10 cellular contexts compared by ENCODE assay signal in genomic region chr15:31473384-31474058, GRCh38.
A peak's percentile ranks its signal among the peaks of the same experiment; 100 is the strongest.
DNase-seq lines count a peak whose midpoint lies in the region; ATAC-seq and TF ChIP-seq lines count a peak whose summit lies in the region.
"Had no signal": no experiment of that assay in that cellular context is flagged by ENCODE, and none has a peak within 500 bp of the region (broad histone marks: within the 10 kb centered on the region; RNA-seq: fewer than 3 reads in every experiment).

No MANE protein-coding gene starts in this region.

- H3K27me3 ChIP-seq in thoracic aorta (replicated peaks; ENCODE audit: insufficient read depth) = no peaks in the 10 kb centered on the region

- no peaks in the 10 kb centered on the region for H3K27me3 Mint-ChIP-seq in activated T-cell treated with anti-CD3 and anti-CD28 coated beads, Interleukin-2, amount 50 U/mL, for 24 hours
- peaks cover 2% of the 10 kb centered on the region for H3K27me3 Mint-ChIP-seq in endothelial cell (ENCODE audit: unreplicated experiment)

- DNase-seq in activated T-cell treated with anti-CD3 and anti-CD28 coated beads, Interleukin-2, amount 50 U/mL, for 24 hours = no peak
- DNase-seq in activated T-cell treated with anti-CD3 and anti-CD28 coated beads for 4 hours (no peak), NCI-H524 (lab: John Stamatoyannopoulos, UW) (peak; percentile 16 to 67), endothelial cell (ENCODE audit: low spot score) (no peak), thoracic aorta (ENCODE audit: low spot score) (no peak), glomerular visceral epithelial cell (ENCODE audit: extremely low spot score) (no peak), Kasumi-1 (lab: John Stamatoyannopoulos, UW) (no peak)
- DNase-seq: NCI-H774 had no signal

- H3K4me1 Mint-ChIP-seq in activated T-cell treated with anti-CD3 and anti-CD28 coated beads, Interleukin-2, amount 50 U/mL, for 24 hours (ENCODE audit: low read depth) = peaks cover 59% of the 10 kb centered on the region
- H3K4me1 Mint-ChIP-seq in endothelial cell (ENCODE audit: unreplicated experiment) = peaks cover 14% of the 10 kb centered on the region

- peaks cover 4% of the 10 kb centered on the region for H3K9me3 Mint-ChIP-seq in activated T-cell treated with anti-CD3 and anti-CD28 coated beads, Interleukin-2, amount 50 U/mL, for 24 hours
- H3K9me3 Mint-ChIP-seq in endothelial cell (ENCODE audit: unreplicated experiment) = no peaks in the 10 kb centered on the region

- peak overlapping the region; percentile 27 for H3K4me3 ChIP-seq in thoracic aorta

- peak overlapping the region; percentile 69 for H3K4me3 Mint-ChIP-seq in activated T-cell treated with anti-CD3 and anti-CD28 coated beads, Interleukin-2, amount 50 U/mL, for 24 hours
- H3K4me3 Mint-ChIP-seq in endothelial cell (ENCODE audit: unreplicated experiment) = no peak overlapping the region

- no peak overlapping the region for H3K27ac ChIP-seq in thoracic aorta

- peak overlapping the region; percentile 90 for H3K27ac Mint-ChIP-seq in activated T-cell treated with anti-CD3 and anti-CD28 coated beads, Interleukin-2, amount 50 U/mL, for 24 hours
- peak overlapping the region; percentile 62 for H3K27ac Mint-ChIP-seq in endothelial cell (ENCODE audit: unreplicated experiment)

- ATAC-seq in thoracic aorta (ENCODE audit: insufficient number of reproducible peaks, low FRiP score, low read depth) = no peak
- ATAC-seq in GM19452 (IDR thresholded peaks at IDR 0.05; ENCODE audit: unreplicated experiment) = no peak

- peaks cover 20% of the 10 kb centered on the region for H3K36me3 Mint-ChIP-seq in activated T-cell treated with anti-CD3 and anti-CD28 coated beads, Interleukin-2, amount 50 U/mL, for 24 hours (ENCODE audit: low read depth)
- H3K36me3 Mint-ChIP-seq in endothelial cell (ENCODE audit: low read depth, unreplicated experiment) = no peaks in the 10 kb centered on the region

- H3K4me1 ChIP-seq in thoracic aorta (ENCODE audit: control insufficient read depth in 1 of 2, low read depth in 2 of 2) = peaks cover 14 to 23% of the 10 kb centered on the region in 2 donors

- no peaks in the 10 kb centered on the region for H3K36me3 ChIP-seq in thoracic aorta
- H3K36me3 ChIP-seq: esophagus muscularis mucosa had no signal

- no peaks in the 10 kb centered on the region for H3K9me3 ChIP-seq in thoracic aorta
- H3K9me3 ChIP-seq: esophagus muscularis mucosa had no signal

- no peak for TF ChIP-seq CTCF in endothelial cell (IDR thresholded peaks at IDR 0.05; ENCODE audit: unreplicated experiment)
- no peak for TF ChIP-seq CTCF in thoracic aorta (IDR thresholded peaks at IDR 0.05)

Comparison
In these comparisons a context has a peak if more than half of its experiments do, and no peak if none do; other contexts are left out.
1. DNase-seq: peak in NCI-H524 (2 of 2); none in activated T-cell treated with anti-CD3 and anti-CD28 coated beads, Interleukin-2, amount 50 U/mL, for 24 hours (single experiment), activated T-cell treated with anti-CD3 and anti-CD28 coated beads for 4 hours (single experiment), endothelial cell (single experiment), thoracic aorta (single experiment), glomerular visceral epithelial cell (single experiment) and Kasumi-1 (0 of 2).